ENCODE assay signal across 16 cellular contexts in genomic region chr17:81731271-81731670, GRCh38. TPM values are rescaled to one million over a fixed set of nuclear protein-coding genes. Genes with fewer than 3 reads are reported as not detected.
DNase-seq lines count a peak whose midpoint lies in the region; ATAC-seq and TF ChIP-seq lines count a peak whose summit lies in the region.
"Had no signal": no experiment of that assay in that cellular context is flagged by ENCODE, and none has a peak within 500 bp of the region (broad histone marks: within the 10 kb centered on the region; RNA-seq: fewer than 3 reads in every experiment).

No MANE protein-coding gene starts in this region.

- no peaks in the 10 kb centered on the region for H3K9me3 ChIP-seq in esophagus muscularis mucosa
- H3K9me3 ChIP-seq: HAP-1, heart left ventricle, thyroid gland had no signal

- ATAC-seq in Right ventricle myocardium inferior, result no peak
- ATAC-seq in GM18868 (IDR thresholded peaks at IDR 0.05; ENCODE audit: unreplicated experiment), result no peak

- TF ChIP-seq POLR2A in esophagus muscularis mucosa (IDR thresholded peaks at IDR 0.05; ENCODE audit: low read depth), result no peak

- H3K4me3 ChIP-seq in choroid plexus epithelial cell (ENCODE audit: low read depth, low read length) (no peak overlapping the region), esophagus muscularis mucosa (no peak overlapping the region)
- H3K4me3 ChIP-seq: HAP-1, heart left ventricle, thyroid gland had no signal

- peaks cover 0 to 91% (median 7%) of the 10 kb centered on the region in 4 donors for H3K27me3 ChIP-seq in esophagus muscularis mucosa
- H3K27me3 ChIP-seq: thyroid gland had no signal

- no peak for TF ChIP-seq CTCF in choroid plexus epithelial cell (conservative IDR thresholded peaks at IDR 0.05; ENCODE audit: low read depth, low read length)
- no peak for TF ChIP-seq CTCF in esophagus muscularis mucosa (IDR thresholded peaks at IDR 0.05)

- no peaks in the 10 kb centered on the region for H3K36me3 ChIP-seq in esophagus muscularis mucosa
- H3K36me3 ChIP-seq: HAP-1, heart left ventricle, thyroid gland had no signal

- no peak for TF ChIP-seq EP300 in esophagus muscularis mucosa (IDR thresholded peaks at IDR 0.05)

- intact Hi-C loops in Right ventricle myocardium inferior (cut with DNase I), result no loop called here
- intact Hi-C loops in esophagus muscularis mucosa (cut with DNase I), result no loop called here

- H3K27ac ChIP-seq in esophagus muscularis mucosa (replicated peaks in 1 of 4), result no peak overlapping the region
- H3K27ac ChIP-seq: heart left ventricle had no signal

- WGBS in esophagus muscularis mucosa, result 46% methylated on average over 11 of the region's 11 CpGs

- peaks cover 0 to 10% (median 0%) of the 10 kb centered on the region in 4 donors for H3K4me1 ChIP-seq in esophagus muscularis mucosa

- DNase-seq in EL, result peak; percentile 78
- peak; percentile 30 for DNase-seq in NCI-H1694 (lab: John Stamatoyannopoulos, UW)
- DNase-seq in choroid plexus epithelial cell (ENCODE audit: low read depth), result peak; percentile 56
- peak; percentile 49 for DNase-seq in non-pigmented ciliary epithelial cell (ENCODE audit: low read depth)
- DNase-seq in Right ventricle myocardium inferior (ENCODE audit: missing footprints), result no peak
- DNase-seq in HUDEP-2 (lab: John Stamatoyannopoulos, UW; ENCODE audit: unreplicated experiment in 76 of 76), result no peak
- DNase-seq in esophagus muscularis mucosa (ENCODE audit: extremely low spot score), result no peak
- DNase-seq: activated CD4-positive, alpha-beta T cell treated with anti-CD3 and anti-CD28 coated beads, Interleukin-2, amount 50 U/mL, for 4 hours; activated naive CD4-positive, alpha-beta T cell treated with anti-CD3 and anti-CD28 coated beads for 36 hours; CD4-positive, alpha-beta memory T cell; Karpas-422; NCI-H526 had no signal

RNA-seq across cellular contexts. Expression of gene SLC25A10, which starts 19.2 kb away (rescaled TPM):
- total RNA-seq in Right ventricle myocardium inferior (7.4 TPM), esophagus muscularis mucosa (1 to 10 TPM; 2.1 to 5.5 (median 4.8) TPM)

RNA-seq across cellular contexts. Expression of gene MRPL12, which starts 28.1 kb away (rescaled TPM):
- total RNA-seq in Right ventricle myocardium inferior (177 TPM), esophagus muscularis mucosa (10 to 100 TPM; 24.5 to 47.9 (median 39.2) TPM)

RNA-seq across cellular contexts. Expression of gene HGS, which starts 47.5 kb away (rescaled TPM):
- 36.6 TPM for total RNA-seq in Right ventricle myocardium inferior
- 10 to 100 TPM; 47.8 to 99.1 (median 65.5) TPM for total RNA-seq in esophagus muscularis mucosa

RNA-seq across cellular contexts. Expression of gene ARL16, which starts 47.7 kb away (rescaled TPM):
- total RNA-seq in Right ventricle myocardium inferior (11.9 TPM), esophagus muscularis mucosa (10 to 100 TPM; 23.7 to 38.3 (median 27.3) TPM)

Comparison
In these comparisons a context has a peak if more than half of its experiments do, and no peak if none do; other contexts are left out.
1. DNase-seq: peak in EL (single experiment), NCI-H1694 (single experiment), choroid plexus epithelial cell (single experiment) and non-pigmented ciliary epithelial cell (single experiment); none in Right ventricle myocardium inferior (single experiment), HUDEP-2 (0 of 76) and esophagus muscularis mucosa (single experiment).